In the genomic region with DNA sequence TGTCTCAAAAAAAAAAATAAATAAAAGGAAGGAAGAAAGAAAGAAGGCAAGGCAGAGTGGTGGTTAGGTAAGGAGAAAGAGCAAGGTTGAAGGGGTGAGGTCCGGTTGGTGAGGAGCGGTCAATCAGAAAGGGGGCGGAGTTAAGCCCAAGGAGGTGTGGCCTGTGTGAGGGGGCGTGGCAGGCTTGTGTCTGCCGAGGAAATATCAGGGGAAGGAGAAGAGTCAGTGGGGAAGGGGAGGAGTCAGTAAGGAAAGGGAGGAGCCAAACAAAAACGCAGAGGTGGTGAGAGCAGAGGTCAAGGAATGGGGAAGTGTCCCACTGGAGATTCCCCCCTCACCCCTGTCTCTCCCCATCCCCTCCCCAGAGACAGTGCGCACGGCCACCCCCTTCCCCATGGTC, we compare ENCODE assay signal across 3 cellular contexts.
TF ChIP-seq lines count a peak whose summit lies in the region.

No MANE protein-coding gene starts in this region.

TF ChIP-seq in A549, 52 proteins besides CTCF, POLR2A, EP300 and RAD21:
- no peak for TF ChIP-seq ZNF302 (CRISPR knock-in tag; IDR thresholded peaks at IDR 0.05)
- TF ChIP-seq FOSL2 (IDR thresholded peaks at IDR 0.05) = no peak
- TF ChIP-seq FOSL2 (CRISPR knock-in tag; IDR thresholded peaks at IDR 0.05) = no peak
- no peak for TF ChIP-seq NPAS2 (CRISPR knock-in tag; IDR thresholded peaks at IDR 0.05; ENCODE audit: borderline replicate concordance)
- TF ChIP-seq HOXB5 (CRISPR knock-in tag; IDR thresholded peaks at IDR 0.05) = no peak
- TF ChIP-seq ESRRA (IDR thresholded peaks at IDR 0.05; ENCODE audit: borderline replicate concordance, low read length) = no peak
- no peak for TF ChIP-seq HMGXB4 (CRISPR knock-in tag; IDR thresholded peaks at IDR 0.05; ENCODE audit: borderline replicate concordance)
- no peak for TF ChIP-seq RFX5 (IDR thresholded peaks at IDR 0.05)
- TF ChIP-seq NFE2L2 (conservative IDR thresholded peaks at IDR 0.05; ENCODE audit: low read length) = no peak
- no peak for TF ChIP-seq PBX3 (IDR thresholded peaks at IDR 0.05)
- TF ChIP-seq JUN (IDR thresholded peaks at IDR 0.05) = no peak
- no peak for TF ChIP-seq HOXB13 (CRISPR knock-in tag; IDR thresholded peaks at IDR 0.05; ENCODE audit: low read depth)
- no peak for TF ChIP-seq KDM5A (IDR thresholded peaks at IDR 0.05)

TF ChIP-seq in HCT116, 20 proteins besides CTCF, POLR2A, EP300 and RAD21:
- no peak for TF ChIP-seq YY1 (IDR thresholded peaks at IDR 0.05; ENCODE audit: extremely low read depth, insufficient replicate concordance, low read depth, low read length)
- TF ChIP-seq EZH2phosphoT487 (IDR thresholded peaks at IDR 0.05; ENCODE audit: borderline replicate concordance) = no peak
- TF ChIP-seq JUND (IDR thresholded peaks at IDR 0.05) = no peak
- no peak for TF ChIP-seq SIN3A (IDR thresholded peaks at IDR 0.05; ENCODE audit: low read depth)
- no peak for TF ChIP-seq SRF (IDR thresholded peaks at IDR 0.05; ENCODE audit: low read depth)
- no peak for TF ChIP-seq SP1 (IDR thresholded peaks at IDR 0.05; ENCODE audit: low read depth)
- no peak for TF ChIP-seq FOSL1 (IDR thresholded peaks at IDR 0.05; ENCODE audit: low read depth)
- no peak for TF ChIP-seq ZFX (IDR thresholded peaks at IDR 0.05)
- no peak for TF ChIP-seq ZNF274 (IDR thresholded peaks at IDR 0.05; ENCODE audit: low read depth, low read length)
- no peak for TF ChIP-seq REST (IDR thresholded peaks at IDR 0.05; ENCODE audit: low read depth)
- TF ChIP-seq ELF1 (IDR thresholded peaks at IDR 0.05; ENCODE audit: borderline replicate concordance, low read depth) = no peak
- TF ChIP-seq, protein P1, sequence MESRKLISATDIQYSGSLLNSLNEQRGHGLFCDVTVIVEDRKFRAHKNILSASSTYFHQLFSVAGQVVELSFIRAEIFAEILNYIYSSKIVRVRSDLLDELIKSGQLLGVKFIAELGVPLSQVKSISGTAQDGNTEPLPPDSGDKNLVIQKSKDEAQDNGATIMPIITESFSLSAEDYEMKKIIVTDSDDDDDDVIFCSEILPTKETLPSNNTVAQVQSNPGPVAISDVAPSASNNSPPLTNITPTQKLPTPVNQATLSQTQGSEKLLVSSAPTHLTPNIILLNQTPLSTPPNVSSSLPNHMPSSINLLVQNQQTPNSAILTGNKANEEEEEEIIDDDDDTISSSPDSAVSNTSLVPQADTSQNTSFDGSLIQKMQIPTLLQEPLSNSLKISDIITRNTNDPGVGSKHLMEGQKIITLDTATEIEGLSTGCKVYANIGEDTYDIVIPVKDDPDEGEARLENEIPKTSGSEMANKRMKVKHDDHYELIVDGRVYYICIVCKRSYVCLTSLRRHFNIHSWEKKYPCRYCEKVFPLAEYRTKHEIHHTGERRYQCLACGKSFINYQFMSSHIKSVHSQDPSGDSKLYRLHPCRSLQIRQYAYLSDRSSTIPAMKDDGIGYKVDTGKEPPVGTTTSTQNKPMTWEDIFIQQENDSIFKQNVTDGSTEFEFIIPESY (IDR thresholded peaks at IDR 0.05; ENCODE audit: extremely low read depth, insufficient replicate concordance, low read length) = no peak
- no peak for TF ChIP-seq CEBPB (IDR thresholded peaks at IDR 0.05; ENCODE audit: low read depth)
- no peak for TF ChIP-seq TCF7L2 (IDR thresholded peaks at IDR 0.05; ENCODE audit: borderline replicate concordance, extremely low read depth, insufficient read depth, insufficient read length)
- no peak for TF ChIP-seq MAX (IDR thresholded peaks at IDR 0.05)

TF ChIP-seq in SK-N-SH, 30 proteins besides CTCF, POLR2A, EP300 and RAD21:
- TF ChIP-seq ELF1 (IDR thresholded peaks at IDR 0.05) (no peak), SMC3 (IDR thresholded peaks at IDR 0.05; ENCODE audit: low read depth, low read length) (no peak), MEF2A (IDR thresholded peaks at IDR 0.05; ENCODE audit: borderline replicate concordance, low read depth) (no peak), USF1 (IDR thresholded peaks at IDR 0.05; ENCODE audit: borderline replicate concordance, low read depth) (no peak), POLR2AphosphoS5 (IDR thresholded peaks at IDR 0.05; ENCODE audit: low read depth, low read length) (no peak), NFIC (IDR thresholded peaks at IDR 0.05; ENCODE audit: borderline replicate concordance) (no peak), RFX5 (IDR thresholded peaks at IDR 0.05; ENCODE audit: low read length) (no peak), TAF1 (IDR thresholded peaks at IDR 0.05; ENCODE audit: borderline replicate concordance, low read depth, low read length) (no peak)
- TF ChIP-seq, protein P2, sequence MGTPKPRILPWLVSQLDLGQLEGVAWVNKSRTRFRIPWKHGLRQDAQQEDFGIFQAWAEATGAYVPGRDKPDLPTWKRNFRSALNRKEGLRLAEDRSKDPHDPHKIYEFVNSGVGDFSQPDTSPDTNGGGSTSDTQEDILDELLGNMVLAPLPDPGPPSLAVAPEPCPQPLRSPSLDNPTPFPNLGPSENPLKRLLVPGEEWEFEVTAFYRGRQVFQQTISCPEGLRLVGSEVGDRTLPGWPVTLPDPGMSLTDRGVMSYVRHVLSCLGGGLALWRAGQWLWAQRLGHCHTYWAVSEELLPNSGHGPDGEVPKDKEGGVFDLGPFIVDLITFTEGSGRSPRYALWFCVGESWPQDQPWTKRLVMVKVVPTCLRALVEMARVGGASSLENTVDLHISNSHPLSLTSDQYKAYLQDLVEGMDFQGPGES (IDR thresholded peaks at IDR 0.05; ENCODE audit: low read depth, low read length) = no peak
